ENCODE assay signal across 12 cellular contexts in the genomic region with DNA sequence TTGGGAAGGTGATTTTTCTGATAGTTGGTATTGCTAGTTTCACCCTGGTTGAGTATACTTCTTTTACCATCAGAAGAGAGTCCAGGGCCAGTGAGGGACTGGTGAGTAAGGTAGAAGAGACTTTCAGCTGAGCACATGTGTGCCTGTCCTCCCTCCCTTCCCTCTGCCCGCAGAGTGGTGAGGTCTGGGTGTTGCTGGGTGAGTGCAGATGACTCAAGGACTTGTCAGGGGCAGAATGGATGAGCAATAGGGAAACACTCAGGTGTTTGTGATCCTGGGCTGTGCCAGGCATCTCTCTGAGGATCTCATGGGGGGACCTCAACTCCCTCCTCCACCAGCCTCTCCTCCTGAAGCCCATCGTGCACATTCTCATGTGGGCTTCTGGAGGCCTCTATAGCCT.
A peak's percentile ranks its signal among the peaks of the same experiment; 100 is the strongest.
DNase-seq lines count a peak whose midpoint lies in the region; ATAC-seq and TF ChIP-seq lines count a peak whose summit lies in the region.
"Had no signal": no experiment of that assay in that cellular context is flagged by ENCODE, and none has a peak within 500 bp of the region (broad histone marks: within the 10 kb centered on the region; RNA-seq: fewer than 3 reads in every experiment).

No MANE protein-coding gene starts in this region.

- CTCF ChIA-PET in GM10248 (lab: Yijun Ruan, JAX), result interaction anchor here (0.8 to 1.1 kb wide), 2 partner anchors 23 to 247 kb away, joined by 3 to 4 read pairs; no protein-coding TSS in a partner anchor

- H3K4me1 Mint-ChIP-seq in natural killer cell treated with Interleukin-12 subunit alpha and Interleukin-12 subunit beta and Interleukin-15 and Interleukin-18, amount 100 ng/mL, for 72 hours (ENCODE audit: low read depth in 2 of 2), result no peaks in the 10 kb centered on the region
- H3K4me1 Mint-ChIP-seq: activated naive CD4-positive, alpha-beta T cell treated with anti-CD3 and anti-CD28 coated beads, Interleukin-2, amount 10 ng/mL, durations not matched to agents 7 days and 5 days had no signal

- peaks cover 0 to 2% of the 10 kb centered on the region in 2 donors for H3K27me3 Mint-ChIP-seq in natural killer cell treated with Interleukin-12 subunit alpha and Interleukin-12 subunit beta and Interleukin-15 and Interleukin-18, amount 100 ng/mL, for 72 hours

- H3K9me3 ChIP-seq in right atrium auricular region, result no peaks in the 10 kb centered on the region
- H3K9me3 ChIP-seq: esophagus muscularis mucosa had no signal

- no peak overlapping the region for H3K27ac ChIP-seq in right atrium auricular region

- in situ Hi-C loops in Caki2 (cut with HindIII; ENCODE audit: low pct_unique_long_range_greater_than_20kb, low sequenced_read_pairs), result no loop called here

- ATAC-seq in HG03432 (IDR thresholded peaks at IDR 0.05; ENCODE audit: unreplicated experiment) (peak; percentile 51), left lobe of liver (no peak), left colon (no peak)
- ATAC-seq in natural killer cell treated with Interleukin-12 subunit alpha and Interleukin-12 subunit beta and Interleukin-15 and Interleukin-18, amount 100 ng/mL, for 72 hours, result no peak

- H3K27me3 ChIP-seq in right atrium auricular region, result no peaks in the 10 kb centered on the region
- H3K27me3 ChIP-seq: esophagus muscularis mucosa had no signal

- no peaks in the 10 kb centered on the region for H3K4me1 ChIP-seq in right atrium auricular region

- H3K9me3 Mint-ChIP-seq in natural killer cell treated with Interleukin-12 subunit alpha and Interleukin-12 subunit beta and Interleukin-15 and Interleukin-18, amount 100 ng/mL, for 72 hours, result no peaks in the 10 kb centered on the region
- H3K9me3 Mint-ChIP-seq: activated naive CD4-positive, alpha-beta T cell treated with anti-CD3 and anti-CD28 coated beads, Interleukin-2, amount 10 ng/mL, durations not matched to agents 7 days and 5 days had no signal

- no peak overlapping the region for H3K4me3 ChIP-seq in right atrium auricular region
- H3K4me3 ChIP-seq: esophagus muscularis mucosa had no signal

- no peaks in the 10 kb centered on the region for H3K36me3 Mint-ChIP-seq in natural killer cell treated with Interleukin-12 subunit alpha and Interleukin-12 subunit beta and Interleukin-15 and Interleukin-18, amount 100 ng/mL, for 72 hours
- H3K36me3 Mint-ChIP-seq: activated naive CD4-positive, alpha-beta T cell treated with anti-CD3 and anti-CD28 coated beads, Interleukin-2, amount 10 ng/mL, durations not matched to agents 7 days and 5 days had no signal

- no peak for TF ChIP-seq CTCF in GM10248 (IDR thresholded peaks at IDR 0.05; ENCODE audit: control extremely low read depth, extremely low read depth, low read depth, missing control alignments)
- no peak for TF ChIP-seq CTCF in right atrium auricular region (IDR thresholded peaks at IDR 0.05)

- peak; percentile 72 for DNase-seq in Caki2 (ENCODE audit: low read depth)
- peak; percentile 50 for DNase-seq in SW480 (ENCODE audit: low spot score)
- DNase-seq in left lobe of liver (ENCODE audit: low spot score), result peak; percentile 36
- no peak for DNase-seq in GM10248 (ENCODE audit: extremely low spot score)
- no peak for DNase-seq in natural killer cell treated with Interleukin-12 subunit alpha and Interleukin-12 subunit beta and Interleukin-15 and Interleukin-18, amount 100 ng/mL, for 72 hours (ENCODE audit: low spot score)
- no peak for DNase-seq in right atrium auricular region (ENCODE audit: low spot score)
- no peak for DNase-seq in left colon
- DNase-seq: activated naive CD4-positive, alpha-beta T cell treated with anti-CD3 and anti-CD28 coated beads, Interleukin-2, amount 10 ng/mL, durations not matched to agents 7 days and 5 days; NCI-H1694 treated with DMSO at 0.1 percent for 48 hours; stimulated activated CD4-positive, alpha-beta T cell treated with anti-CD3 and anti-CD28 coated beads, Interleukin-4, amount 100 ng/mL, for 4 hours had no signal

- intact Hi-C loops in left colon (cut with DNase I, micrococcal nuclease), result no loop called here

- no peak overlapping the region for H3K4me3 Mint-ChIP-seq in natural killer cell treated with Interleukin-12 subunit alpha and Interleukin-12 subunit beta and Interleukin-15 and Interleukin-18, amount 100 ng/mL, for 72 hours
- H3K4me3 Mint-ChIP-seq: activated naive CD4-positive, alpha-beta T cell treated with anti-CD3 and anti-CD28 coated beads, Interleukin-2, amount 10 ng/mL, durations not matched to agents 7 days and 5 days had no signal

- POLR2A ChIA-PET in GM10248 (lab: Yijun Ruan, JAX), result no interaction called here

- H3K27ac Mint-ChIP-seq in natural killer cell treated with Interleukin-12 subunit alpha and Interleukin-12 subunit beta and Interleukin-15 and Interleukin-18, amount 100 ng/mL, for 72 hours, result no peak overlapping the region
- H3K27ac Mint-ChIP-seq: activated naive CD4-positive, alpha-beta T cell treated with anti-CD3 and anti-CD28 coated beads, Interleukin-2, amount 10 ng/mL, durations not matched to agents 7 days and 5 days had no signal

- no peaks in the 10 kb centered on the region for H3K36me3 ChIP-seq in right atrium auricular region
- H3K36me3 ChIP-seq: esophagus muscularis mucosa had no signal

Comparison
In these comparisons a context has a peak if more than half of its experiments do, and no peak if none do; other contexts are left out.
1. DNase-seq: peak in Caki2 (single experiment), SW480 (single experiment) and left lobe of liver (single experiment); none in GM10248 (single experiment), natural killer cell treated with Interleukin-12 subunit alpha and Interleukin-12 subunit beta and Interleukin-15 and Interleukin-18, amount 100 ng/mL, for 72 hours (single experiment), right atrium auricular region (single experiment) and left colon (0 of 2).